In the genomic region with DNA sequence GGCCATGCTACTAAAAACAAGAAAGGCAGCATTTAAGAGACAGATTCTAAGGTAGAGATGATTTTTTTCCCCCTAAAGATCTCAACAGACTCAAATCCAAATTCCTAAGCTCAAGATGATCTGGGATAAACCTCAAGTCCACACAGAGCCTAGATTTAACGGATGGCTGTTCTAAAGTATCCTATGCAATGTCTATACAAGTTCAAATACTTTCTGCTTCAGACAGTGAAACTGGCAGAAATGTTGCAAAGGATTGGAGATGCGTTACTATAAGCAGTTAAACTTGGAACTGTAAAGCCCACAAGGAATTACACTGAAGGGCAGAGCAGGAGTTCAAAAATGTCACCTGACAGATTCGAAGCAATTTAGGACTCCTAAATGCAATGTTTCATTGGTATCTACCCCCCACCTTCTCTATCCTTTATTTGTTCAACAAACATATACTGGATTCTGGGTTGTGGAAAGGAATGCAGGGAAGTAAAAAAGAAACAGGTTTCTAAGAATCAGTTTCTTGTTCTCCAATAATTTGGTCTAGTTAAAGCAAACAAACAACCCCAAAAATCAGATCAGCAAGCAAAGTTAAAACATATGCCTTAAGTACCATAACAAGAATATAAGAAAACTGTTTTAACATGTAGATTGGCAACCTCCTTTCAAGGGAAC, we compare ENCODE assay signal across 9 cellular contexts. TPM values are rescaled to one million over a fixed set of nuclear protein-coding genes. Genes with fewer than 3 reads are reported as not detected.
DNase-seq lines count a peak whose midpoint lies in the region; ATAC-seq, FAIRE-seq and TF ChIP-seq lines count a peak whose summit lies in the region.
"Had no signal": no experiment of that assay in that cellular context is flagged by ENCODE, and none has a peak within 500 bp of the region (broad histone marks: within the 10 kb centered on the region; RNA-seq: fewer than 3 reads in every experiment).

No MANE protein-coding gene starts in this region.

- H3K36me3 ChIP-seq in SK-N-SH (replicated peaks in 1 of 2; ENCODE audit: control insufficient read depth in 1 of 2, insufficient read depth in 2 of 2, low read length in 1 of 2) (no peaks in the 10 kb centered on the region), K562 (ENCODE audit: control insufficient read depth, insufficient read depth, low read length) (no peaks in the 10 kb centered on the region), keratinocyte (ENCODE audit: control insufficient read depth in 2 of 2, extremely low read depth in 1 of 2, insufficient read depth in 2 of 2, low read length in 2 of 2) (no peaks in the 10 kb centered on the region), stomach (no peaks in the 10 kb centered on the region)

- H3K27me3 ChIP-seq in SK-N-SH (ENCODE audit: insufficient read depth) (no peaks in the 10 kb centered on the region), K562 (ENCODE audit: control insufficient read depth in 2 of 2, insufficient read depth in 2 of 2, low read length in 2 of 2) (no peaks in the 10 kb centered on the region), keratinocyte (ENCODE audit: control insufficient read depth, extremely low read depth, insufficient read depth, low read length) (no peaks in the 10 kb centered on the region), stomach (no peaks in the 10 kb centered on the region)

- BruUV-seq in K562 (replicated peaks; lab: Mats Ljungman, UMichigan) = no TSS peak

- intact Hi-C loops in K562 (cut with micrococcal nuclease) (no loop called here), stomach (cut with DNase I; ENCODE audit: low total_unique reads) (no loop called here)

- no peak for TF ChIP-seq CTCF in SK-N-SH (IDR thresholded peaks at IDR 0.05)
- no peak for TF ChIP-seq CTCF in K562 (IDR thresholded peaks at IDR 0.05 in 2 of 3, conservative IDR thresholded peaks at IDR 0.05 in 1 of 3; ENCODE audit: insufficient read depth in 2 of 3, low read depth in 1 of 3, low read length in 3 of 3)
- no peak for TF ChIP-seq CTCF in keratinocyte (optimal IDR thresholded peaks at IDR 0.05 in 1 of 3, IDR thresholded peaks at IDR 0.05 in 1 of 3, conservative IDR thresholded peaks at IDR 0.05 in 1 of 3; ENCODE audit: extremely low read depth in 1 of 3, insufficient read depth in 2 of 3, low read length in 3 of 3)
- TF ChIP-seq CTCF in stomach (IDR thresholded peaks at IDR 0.05) = no peak

- CTCF ChIA-PET in SK-N-SH (lab: Yijun Ruan, JAX) (interaction anchor here (0.6 to 1.6 kb wide), 3 partner anchors 9 to 305 kb away, joined by 3 to 4 read pairs (median 3); no protein-coding TSS in a partner anchor), K562 (lab: Yijun Ruan, JAX; ENCODE audit: low intra/inter-chr PET ratio) (no interaction called here)

- H4K20me1 ChIP-seq in SK-N-SH (ENCODE audit: insufficient read depth) (peaks cover 54% of the 10 kb centered on the region), K562 (replicated peaks; ENCODE audit: control insufficient read depth, insufficient read depth, low read length) (no peaks in the 10 kb centered on the region), keratinocyte (ENCODE audit: control insufficient read depth, extremely low read depth, insufficient read depth, low read length) (no peaks in the 10 kb centered on the region)

- H3K4me1 ChIP-seq in SK-N-SH (ENCODE audit: control insufficient read depth in 1 of 2, insufficient read depth in 2 of 2, low read depth in 1 of 2, low read length in 1 of 2) = peaks cover 3 to 4% of the 10 kb centered on the region in 2 experiments; a peak in 2 of 4 replicates
- H3K4me1 ChIP-seq in K562 (replicated peaks in 1 of 2; ENCODE audit: control insufficient read depth in 2 of 2, insufficient read depth in 2 of 2, low read length in 2 of 2) = peaks cover 8 to 10% of the 10 kb centered on the region in 2 experiments; a peak in 4 of 5 replicates
- peaks cover 18% of the 10 kb centered on the region for H3K4me1 ChIP-seq in keratinocyte (ENCODE audit: control insufficient read depth, extremely low read depth, insufficient read depth, low read length)
- H3K4me1 ChIP-seq in stomach = peaks cover 8 to 50% (median 36%) of the 10 kb centered on the region in 4 donors

- DNase-seq in SK-N-SH (no peak), K562 (ENCODE audit: extremely low read depth in 1 of 4, low spot score in 3 of 4) (no peak), keratinocyte (ENCODE audit: low read depth, low spot score) (no peak), stomach (no peak), urothelium cell line (ENCODE audit: low spot score) (no peak), AML-193 (lab: John Stamatoyannopoulos, UW) (no peak), cerebellum (ENCODE audit: low spot score) (no peak)

- H3K79me2 ChIP-seq in SK-N-SH (ENCODE audit: insufficient read depth) (peaks cover 65% of the 10 kb centered on the region), K562 (ENCODE audit: control insufficient read depth, insufficient read depth, low read length) (peaks cover 15% of the 10 kb centered on the region), keratinocyte (ENCODE audit: control insufficient read depth, insufficient read depth, low read length) (peaks cover 59% of the 10 kb centered on the region)

- H3K9me3 ChIP-seq in SK-N-SH (no peaks in the 10 kb centered on the region), K562 (replicated peaks; ENCODE audit: control insufficient read depth, insufficient read depth, low read depth, low read length) (no peaks in the 10 kb centered on the region), keratinocyte (ENCODE audit: control insufficient read depth, low read depth, low read length) (no peaks in the 10 kb centered on the region), stomach (no peaks in the 10 kb centered on the region)

- H2AFZ ChIP-seq in SK-N-SH (ENCODE audit: low read depth) = 0 out of 2 replicates have a peak overlapping the region, but pooled peaks have one; percentile 89
- H2AFZ ChIP-seq in K562 (ENCODE audit: low read depth, low read length) = no peak overlapping the region
- no peak overlapping the region for H2AFZ ChIP-seq in keratinocyte (ENCODE audit: control insufficient read depth, low read length)

- peak overlapping the region; percentile 92 for H3K4me2 ChIP-seq in SK-N-SH
- peak overlapping the region; percentile 88 for H3K4me2 ChIP-seq in K562 (ENCODE audit: insufficient read depth, low read length)
- H3K4me2 ChIP-seq in keratinocyte (ENCODE audit: control insufficient read depth, extremely low read depth, insufficient read depth, low read depth, low read length) = peak overlapping the region; percentile 88

- in situ Hi-C loops in K562 (cut with MboI) = no loop called here

- H3K9ac ChIP-seq in SK-N-SH = peak overlapping the region; percentile 81
- H3K9ac ChIP-seq in K562 (ENCODE audit: insufficient read depth in 1 of 2, low read depth in 2 of 2, low read length in 2 of 2) = no peak overlapping the region; a peak in 1 of 4 replicates
- H3K9ac ChIP-seq in keratinocyte (ENCODE audit: control insufficient read depth, extremely low read depth, insufficient read depth, low read length) = peak overlapping the region; percentile 76

- TF ChIP-seq POLR2A in K562 (conservative IDR thresholded peaks at IDR 0.05) = no peak
- TF ChIP-seq POLR2A in stomach (IDR thresholded peaks at IDR 0.05) = no peak

- dilution Hi-C loops in keratinocyte (cut with MboI; ENCODE audit: extremely low pct_ligation_motif_present, low sequenced_read_pairs) = no loop called here

- no peak for FAIRE-seq in K562 (lab: Jason Lieb, UNC)
- FAIRE-seq in keratinocyte (lab: Jason Lieb, UNC) = peak; percentile 9
- FAIRE-seq in urothelium cell line (lab: Jason Lieb, UNC) = no peak

- POLR2A ChIA-PET in SK-N-SH (lab: Yijun Ruan, JAX) = interaction anchor here (0.8 kb wide), 1 partner anchor 24 kb away, joined by 4 read pairs; no protein-coding TSS in a partner anchor
- POLR2A ChIA-PET in K562 (lab: Yijun Ruan, JAX) = interaction anchor here (0.6 kb wide), 1 partner anchor 77 kb away, joined by 3 read pairs; no protein-coding TSS in a partner anchor

- H3K27ac ChIP-seq in SK-N-SH (ENCODE audit: low read depth in 2 of 2, low read length in 1 of 2) = peak overlapping the region; percentile 57 to 89; a peak in 3 of 4 replicates
- no peak overlapping the region for H3K27ac ChIP-seq in K562 (ENCODE audit: extremely low read depth, low read depth, low read length)
- peak overlapping the region; percentile 2 for H3K27ac ChIP-seq in keratinocyte (ENCODE audit: control insufficient read depth, insufficient read depth, low read length)
- H3K27ac ChIP-seq in stomach = peak overlapping the region in 4 of 5 donors; percentile 93 to 97 (median 96)
- H3K27ac ChIP-seq: 22Rv1 had no signal

- no peaks in the 10 kb centered on the region for H3K9me2 ChIP-seq in SK-N-SH

- TF ChIP-seq RAD21 in SK-N-SH (IDR thresholded peaks at IDR 0.05; ENCODE audit: low read length) (no peak), K562 (CRISPR knock-in tag; conservative IDR thresholded peaks at IDR 0.05 in 1 of 2, IDR thresholded peaks at IDR 0.05 in 1 of 2) (no peak)

- WGBS in SK-N-SH (ENCODE audit: low lambda C conversion rate) = 58% methylated on average over 3 of the region's 3 CpGs
- WGBS in K562 (ENCODE audit: insufficient coverage, low coverage, missing lambda C conversion rate) = 49% methylated on average over 3 of the region's 3 CpGs
- 20 to 31% (median 24%) methylated on average over 3 of the region's 3 CpGs for WGBS in stomach, 5 donors

- no peak for ATAC-seq in SK-N-SH treated with all-trans-retinoic acid at 6 μM for 48 hours
- no peak for ATAC-seq in K562

- no peak for TF ChIP-seq EP300 in SK-N-SH (IDR thresholded peaks at IDR 0.05; ENCODE audit: borderline replicate concordance in 1 of 2, low read depth in 1 of 2, low read length in 1 of 2)
- no peak for TF ChIP-seq EP300 in K562 (IDR thresholded peaks at IDR 0.05; ENCODE audit: low read length)
- no peak for TF ChIP-seq EP300 in stomach (IDR thresholded peaks at IDR 0.05)

- no peaks in the 10 kb centered on the region for H3K9me1 ChIP-seq in K562 (ENCODE audit: control insufficient read depth, insufficient read depth, low read length)
- no peaks in the 10 kb centered on the region for H3K9me1 ChIP-seq in keratinocyte (ENCODE audit: control insufficient read depth, extremely low read depth, insufficient read depth, low read length)

- H3K4me3 ChIP-seq in SK-N-SH (ENCODE audit: low read depth in 2 of 2, low read length in 1 of 2) = peak overlapping the region; percentile 64 to 88
- H3K4me3 ChIP-seq in K562 = peak overlapping the region; percentile 80; the same call in 1 of the 2 replicates
- peak overlapping the region; percentile 71 to 78 (median 74) for H3K4me3 ChIP-seq in keratinocyte (ENCODE audit: control insufficient read depth in 2 of 3, extremely low read depth in 1 of 3, insufficient read depth in 2 of 3, low read depth in 1 of 3, low read length in 3 of 3)
- H3K4me3 ChIP-seq in stomach = peak overlapping the region; percentile 88 to 98 (median 92)

- peaks cover 7% of the 10 kb centered on the region for H3F3A ChIP-seq in SK-N-SH (replicated peaks; ENCODE audit: insufficient read depth)

RNA-seq across cellular contexts. Expression of gene DNAAF9, which starts 1.6 kb away (rescaled TPM):
- polyA plus RNA-seq in SK-N-SH (2012; rRNA removed) (5.5 and 7.9 TPM in 2 replicates), K562 (2011; rRNA removed) (2.7 and 4.1 TPM in 2 replicates), K562 (2014; fragmentation: Illumina TruSeq; extraction: Trizol) (1.9 and 2.2 TPM in 2 replicates), K562 (2014; fragmentation: Nextera tagmentation; extraction: Ambion mirVana) (under 1 TPM; 0.42 to 0.49 TPM), K562 (2014; rRNA removed) (1.7 and 1.8 TPM in 2 replicates), keratinocyte (8.8 to 9.8 TPM (median 9.2 TPM) in 3 replicates), stomach (1 to 10 TPM; 3.4 to 4.1 (median 3.6) TPM)
- polyA plus RNA-seq in SK-N-SH (2012; cell fraction: cytosol; rRNA removed) = 4.2 and 5.5 TPM in 2 replicates
- polyA plus RNA-seq in SK-N-SH (2012; cell fraction: nucleus; rRNA removed) = 17.5 and 22.0 TPM in 2 replicates
- 17.2 and 19.7 TPM in 2 replicates for total RNA-seq in K562 (2011; cell fraction: chromatin; rRNA removed; ENCODE audit: low replicate concordance)
- 7.3 and 8.0 TPM in 2 replicates for total RNA-seq in K562 (2011; cell fraction: nucleolus; rRNA removed)
- total RNA-seq in K562 (2011; cell fraction: nucleoplasm; rRNA removed) = 9.3 and 9.8 TPM in 2 replicates
- total RNA-seq in K562 (2014; rRNA removed) (1.3 and 1.5 TPM in 2 replicates), K562 (2014; rRNA removed; fragmentation: Illumina TruSeq; extraction: Trizol) (2.1 and 2.6 TPM in 2 replicates), K562 (2015; rRNA removed; fragmentation: Illumina TruSeq; extraction: Trizol) (2.2 and 2.3 TPM in 2 replicates), K562 (2021) (2.5 and 2.9 TPM in 2 replicates), stomach (10 to 100 TPM in 4 of 5 donors, 1 to 10 TPM in 1; 1.2 to 23.7 (median 17.9) TPM), cerebellum (41.5 TPM)
- 1.3 and 2.9 TPM in 2 replicates for polyA plus RNA-seq in K562 (2011; cell fraction: cytosol; rRNA removed)
- 5.8 and 9.1 TPM in 2 replicates for polyA plus RNA-seq in K562 (2011; cell fraction: nucleus; rRNA removed)
- 1.8 and 2.8 TPM in 2 replicates for polyA plus RNA-seq in K562 (2012)
- 4.9 and 8.1 TPM in 2 replicates for polyA minus RNA-seq in K562 (2011; rRNA and poly(A)+ RNA removed)
- polyA minus RNA-seq in K562 (2011; cell fraction: cytosol; rRNA and poly(A)+ RNA removed) = 1.9 and 4.6 TPM in 2 replicates
- 3.9 and 8.2 TPM in 2 replicates for polyA minus RNA-seq in K562 (2011; cell fraction: nucleus; rRNA and poly(A)+ RNA removed)
- polyA plus RNA-seq in keratinocyte (2011; ENCODE audit: low read depth) = 2.8 TPM
- 5.3 and 7.3 TPM in 2 replicates for polyA plus RNA-seq in keratinocyte (2011; cell fraction: cytosol; rRNA removed)
- 26.7 and 29.6 TPM in 2 replicates for polyA plus RNA-seq in keratinocyte (2011; cell fraction: nucleus; rRNA removed)
- polyA plus RNA-seq in keratinocyte (2012; ENCODE audit: low replicate concordance) = 5.3 and 6.0 TPM in 2 replicates
- polyA minus RNA-seq in keratinocyte = 8.1 to 18.6 TPM (median 15.2 TPM) in 3 replicates
- 6.3 TPM for polyA minus RNA-seq in keratinocyte (2011; cell fraction: cytosol; rRNA and poly(A)+ RNA removed)
- polyA minus RNA-seq in keratinocyte (2011; cell fraction: nucleus; rRNA and poly(A)+ RNA removed) = 21.4 and 37.3 TPM in 2 replicates

Comparison
In these comparisons a context has a peak if more than half of its experiments do, and no peak if none do; other contexts are left out.
1. H3K9ac ChIP-seq: peak in SK-N-SH (single experiment) and keratinocyte (single experiment); none in K562 (0 of 2).
2. Peak in every context shown above with its lines, with median percentiles within 50 percentile points of each other: H3K4me2 ChIP-seq and H3K4me3 ChIP-seq.